ENCODE assay signal across 8 cellular contexts in the genomic region with DNA sequence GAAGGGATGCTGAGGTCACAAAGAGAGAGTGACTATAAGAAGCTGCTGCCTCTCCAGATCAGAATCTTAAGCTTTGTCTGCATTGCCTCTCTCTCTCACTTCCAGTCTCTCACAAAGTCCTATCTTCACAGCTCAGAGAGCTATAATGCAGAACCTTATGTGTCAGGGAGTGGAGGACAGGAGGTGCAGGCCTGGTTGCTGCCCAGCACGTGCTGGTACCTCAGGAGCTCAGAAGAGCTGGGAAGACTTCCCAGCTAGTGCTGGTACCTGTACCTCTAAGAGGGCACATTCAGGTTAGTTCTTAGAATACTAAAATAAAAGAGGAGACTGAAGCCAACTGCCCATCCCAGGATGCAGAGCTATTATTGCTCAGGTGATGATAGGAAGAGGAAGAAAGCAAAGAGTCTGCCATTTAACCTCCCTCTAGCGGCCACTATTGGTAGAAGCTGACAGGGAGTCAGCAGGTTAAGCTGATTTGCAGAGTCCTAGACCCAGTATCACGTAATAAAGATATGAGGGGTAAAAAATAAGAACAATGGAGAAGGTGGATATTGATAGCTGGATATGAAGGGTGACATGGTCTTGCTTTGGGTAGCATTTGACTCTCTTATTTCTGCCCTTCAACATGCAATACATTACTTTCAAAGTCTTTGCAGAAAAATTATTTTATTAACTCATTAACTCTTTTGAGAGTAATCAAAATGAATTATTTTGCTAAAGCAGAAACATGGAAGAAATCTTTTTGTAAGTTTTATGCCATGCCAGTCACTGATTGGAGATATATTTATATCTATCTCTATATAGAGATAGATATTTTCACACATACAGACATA.
DNase-seq lines count a peak whose midpoint lies in the region; ATAC-seq and TF ChIP-seq lines count a peak whose summit lies in the region.

No MANE protein-coding gene starts in this region.

- POLR2A ChIA-PET in BJ (lab: Charles Lee) = no interaction called here

- H3K9me3 Mint-ChIP-seq in activated CD8-positive, alpha-beta memory T cell treated with anti-CD3 and anti-CD28 coated beads, Interleukin-2, amount 10 ng/mL, durations not matched to agents 7 days and 5 days (ENCODE audit: low read depth) = peaks cover 4% of the 10 kb centered on the region
- H3K9me3 Mint-ChIP-seq in progenitor cell of endocrine pancreas (ENCODE audit: low read depth) = no peaks in the 10 kb centered on the region

- no peaks in the 10 kb centered on the region for H3K36me3 ChIP-seq in BJ (ENCODE audit: control insufficient read depth, insufficient read depth, low read length)

- no peaks in the 10 kb centered on the region for H3K27me3 ChIP-seq in BJ (ENCODE audit: control insufficient read depth, insufficient read depth, low read length)

- CTCF ChIA-PET in BJ (lab: Yijun Ruan, JAX) = interaction anchor here (0.5 to 4.2 kb wide), 26 partner anchors 9 to 281 kb away, joined by 3 to 18 read pairs (median 4); no protein-coding TSS in a partner anchor
- CTCF ChIA-PET in activated CD8-positive, alpha-beta memory T cell treated with anti-CD3 and anti-CD28 coated beads, Interleukin-2, amount 10 ng/mL, durations not matched to agents 7 days and 5 days (lab: Charles Lee) = interaction anchor here (0.7 to 3.1 kb wide), 27 partner anchors 11 to 357 kb away, joined by 3 to 17 read pairs (median 4); a partner anchor contains a TSS

- H3K27me3 Mint-ChIP-seq in activated CD8-positive, alpha-beta memory T cell treated with anti-CD3 and anti-CD28 coated beads, Interleukin-2, amount 10 ng/mL, durations not matched to agents 7 days and 5 days = no peaks in the 10 kb centered on the region
- H3K27me3 Mint-ChIP-seq in progenitor cell of endocrine pancreas = no peaks in the 10 kb centered on the region

- TF ChIP-seq CTCF in BJ (IDR thresholded peaks at IDR 0.05; ENCODE audit: insufficient read depth, low read depth, low read length) (peak; percentile 71), progenitor cell of endocrine pancreas (IDR thresholded peaks at IDR 0.05; ENCODE audit: unreplicated experiment) (peak; percentile 77)

- no peak overlapping the region for H3K4me3 ChIP-seq in BJ (ENCODE audit: low read depth, low read length)

- H3K4me1 Mint-ChIP-seq in activated CD8-positive, alpha-beta memory T cell treated with anti-CD3 and anti-CD28 coated beads, Interleukin-2, amount 10 ng/mL, durations not matched to agents 7 days and 5 days = peaks cover 23% of the 10 kb centered on the region
- H3K4me1 Mint-ChIP-seq in progenitor cell of endocrine pancreas (ENCODE audit: low read depth) = peaks cover 33% of the 10 kb centered on the region

- peaks cover 10% of the 10 kb centered on the region for H3K36me3 Mint-ChIP-seq in activated CD8-positive, alpha-beta memory T cell treated with anti-CD3 and anti-CD28 coated beads, Interleukin-2, amount 10 ng/mL, durations not matched to agents 7 days and 5 days
- no peaks in the 10 kb centered on the region for H3K36me3 Mint-ChIP-seq in progenitor cell of endocrine pancreas (ENCODE audit: insufficient read depth)

- DNase-seq in BJ (ENCODE audit: low read depth) (no peak), NCI-H82 treated with DMSO at 0.1 percent for 48 hours (lab: John Stamatoyannopoulos, UW; ENCODE audit: unreplicated experiment) (peak; percentile 45), fibroblast of gingiva (ENCODE audit: low read depth) (peak; percentile 20), progenitor cell of endocrine pancreas (ENCODE audit: low spot score, unreplicated experiment) (peak; percentile 20), UCSD-AML1 (lab: John Stamatoyannopoulos, UW; ENCODE audit: unreplicated experiment) (no peak)
- peak; percentile 64 for DNase-seq in activated CD8-positive, alpha-beta memory T cell treated with anti-CD3 and anti-CD28 coated beads, Interleukin-2, amount 10 ng/mL, durations not matched to agents 7 days and 5 days

- no peak overlapping the region for H3K4me3 Mint-ChIP-seq in activated CD8-positive, alpha-beta memory T cell treated with anti-CD3 and anti-CD28 coated beads, Interleukin-2, amount 10 ng/mL, durations not matched to agents 7 days and 5 days
- H3K4me3 Mint-ChIP-seq in progenitor cell of endocrine pancreas (ENCODE audit: low read depth) = no peak overlapping the region

- no peak overlapping the region for H3K27ac Mint-ChIP-seq in activated CD8-positive, alpha-beta memory T cell treated with anti-CD3 and anti-CD28 coated beads, Interleukin-2, amount 10 ng/mL, durations not matched to agents 7 days and 5 days
- no peak overlapping the region for H3K27ac Mint-ChIP-seq in progenitor cell of endocrine pancreas

- ATAC-seq in GM18873 (IDR thresholded peaks at IDR 0.05; ENCODE audit: low FRiP score, unreplicated experiment) (peak; percentile 61), HG03103 (IDR thresholded peaks at IDR 0.05; ENCODE audit: low read depth, unreplicated experiment) (peak; percentile 92)
- ATAC-seq in activated CD8-positive, alpha-beta memory T cell treated with anti-CD3 and anti-CD28 coated beads, Interleukin-2, amount 10 ng/mL, durations not matched to agents 7 days and 5 days = peak; percentile 53

Comparison
In these comparisons a context has a peak if more than half of its experiments do, and no peak if none do; other contexts are left out.
1. DNase-seq: peak in NCI-H82 treated with DMSO at 0.1 percent for 48 hours (single experiment), activated CD8-positive, alpha-beta memory T cell treated with anti-CD3 and anti-CD28 coated beads, Interleukin-2, amount 10 ng/mL, durations not matched to agents 7 days and 5 days (single experiment), fibroblast of gingiva (single experiment) and progenitor cell of endocrine pancreas (single experiment); none in BJ (single experiment) and UCSD-AML1 (single experiment).
2. Peak in every context shown above with its lines, with median percentiles within 50 percentile points of each other: ATAC-seq.